1 cellular context compared by ENCODE assay signal in the genomic region with DNA sequence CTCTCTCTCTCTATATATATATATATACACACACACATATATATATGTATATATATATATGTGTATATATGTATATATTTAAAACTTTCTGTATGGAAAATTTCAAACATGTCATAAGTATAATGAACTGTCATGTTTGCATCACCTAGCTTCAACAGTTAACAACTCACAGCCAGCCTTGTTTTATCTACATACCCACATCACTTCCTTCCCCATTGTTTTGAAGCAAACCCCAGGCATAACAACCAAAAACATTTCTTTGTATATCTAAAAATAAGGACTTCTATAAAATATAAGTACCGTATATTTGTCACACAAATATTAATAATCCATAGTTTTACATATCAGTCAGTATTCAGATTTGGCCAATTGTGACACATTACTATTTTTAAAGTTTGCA.
TF ChIP-seq lines count a peak whose summit lies in the region.

No MANE protein-coding gene starts in this region.

TF ChIP-seq in endothelial cell of umbilical vein, 7 proteins besides CTCF, POLR2A, EP300 and RAD21 (continued from another document):
- no peak for TF ChIP-seq FOS (IDR thresholded peaks at IDR 0.05; ENCODE audit: borderline replicate concordance, insufficient read depth, low read length)
- TF ChIP-seq JUN (IDR thresholded peaks at IDR 0.05; ENCODE audit: borderline replicate concordance, insufficient read depth, insufficient read length, low read depth): no peak
- TF ChIP-seq GATA2 (IDR thresholded peaks at IDR 0.05; ENCODE audit: insufficient read depth, insufficient read length, low read depth, low read length): no peak
- TF ChIP-seq EZH2 (IDR thresholded peaks at IDR 0.05; ENCODE audit: borderline replicate concordance, low read depth, low read length, severe bottlenecking): no peak
TF ChIP-seq in endothelial cell of umbilical vein: peak in this region for 0.
